In the genomic region with DNA sequence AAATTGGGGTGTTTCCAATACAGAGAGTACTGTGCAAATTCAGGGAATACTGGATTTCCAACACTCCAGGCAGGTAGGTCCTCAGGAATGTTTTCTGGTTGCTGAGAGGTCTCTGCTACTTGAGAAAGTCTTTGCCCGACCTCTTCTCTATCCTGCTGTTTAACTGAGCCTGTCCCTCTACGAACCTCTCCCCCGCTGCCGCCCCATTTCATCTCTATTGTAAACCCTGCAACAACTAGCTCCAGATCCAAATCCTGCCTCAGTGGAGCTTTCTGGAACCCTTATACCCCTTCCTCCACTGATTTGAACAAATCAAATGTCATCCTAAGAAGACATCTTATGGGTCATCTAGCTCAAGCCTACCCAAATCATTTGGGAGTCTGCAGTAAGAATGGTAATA, we compare ENCODE assay signal across 1 cellular context.
TF ChIP-seq lines count a peak whose summit lies in the region.

No MANE protein-coding gene starts in this region.

TF ChIP-seq in H1, 55 proteins besides CTCF, POLR2A, EP300 and RAD21:
- no peak for TF ChIP-seq KDM1A (IDR thresholded peaks at IDR 0.05; ENCODE audit: borderline replicate concordance, low read length)
- TF ChIP-seq SP4 (IDR thresholded peaks at IDR 0.05; ENCODE audit: low read length) = no peak
- TF ChIP-seq JUND (IDR thresholded peaks at IDR 0.05; ENCODE audit: low read length) = no peak
